Comparison of ENCODE assay signal across 9 cellular contexts in genomic region chr21:43361493-43362296, GRCh38.
DNase-seq lines count a peak whose midpoint lies in the region; ATAC-seq and TF ChIP-seq lines count a peak whose summit lies in the region.
"Had no signal": no experiment of that assay in that cellular context is flagged by ENCODE, and none has a peak within 500 bp of the region (broad histone marks: within the 10 kb centered on the region; RNA-seq: fewer than 3 reads in every experiment).

No MANE protein-coding gene starts in this region.

- peaks cover 27% of the 10 kb centered on the region for H3K79me2 ChIP-seq in KMS-11 (ENCODE audit: insufficient read depth, low read depth)

- H3K9ac ChIP-seq in KMS-11 (peak overlapping the region; percentile 86), skeletal muscle tissue (ENCODE audit: low read depth in 1 of 3, low read length in 3 of 3) (peak overlapping the region; percentile 61 to 88 (median 70))

- H2AFZ ChIP-seq in KMS-11 (ENCODE audit: low read depth), result peak overlapping the region; percentile 1; the same call in 1 of the 2 replicates

- no peaks in the 10 kb centered on the region for H3K36me3 Mint-ChIP-seq in activated T-cell treated with anti-CD3 and anti-CD28 coated beads, Interleukin-2, amount 50 U/mL, for 4 hours (ENCODE audit: insufficient read depth)

- peak; percentile 55 to 58 for ATAC-seq in activated T-cell treated with anti-CD3 and anti-CD28 coated beads, Interleukin-2, amount 50 U/mL, for 4 hours
- ATAC-seq in foreskin keratinocyte (peak; percentile 82), HG03469 (IDR thresholded peaks at IDR 0.05; ENCODE audit: unreplicated experiment) (no peak)

- no peaks in the 10 kb centered on the region for H3K27me3 Mint-ChIP-seq in activated T-cell treated with anti-CD3 and anti-CD28 coated beads, Interleukin-2, amount 50 U/mL, for 4 hours (ENCODE audit: low read depth)

- TF ChIP-seq CTCF in KMS-11 (conservative IDR thresholded peaks at IDR 0.05; ENCODE audit: low read depth, low read length), result peak; percentile 21; the same call in 1 of the 2 replicates
- no peak for TF ChIP-seq CTCF in foreskin keratinocyte (conservative IDR thresholded peaks at IDR 0.05)

- H3K4me1 Mint-ChIP-seq in activated T-cell treated with anti-CD3 and anti-CD28 coated beads, Interleukin-2, amount 50 U/mL, for 4 hours (ENCODE audit: low read depth), result peaks cover 22% of the 10 kb centered on the region

- no peaks in the 10 kb centered on the region for H4K20me1 ChIP-seq in KMS-11 (ENCODE audit: insufficient read depth)

- DNase-seq in GM19238 (ENCODE audit: insufficient read length, low spot score) (peak; percentile 56), foreskin keratinocyte (peak; percentile 85 to 92), G401 (ENCODE audit: low spot score) (no peak), NCI-H2227 (lab: John Stamatoyannopoulos, UW; ENCODE audit: unreplicated experiment) (no peak)
- DNase-seq in activated T-cell treated with anti-CD3 and anti-CD28 coated beads, Interleukin-2, amount 50 U/mL, for 4 hours, result peak; percentile 23

- peak overlapping the region; percentile 95 for H3K4me2 ChIP-seq in KMS-11

- H3K27me3 ChIP-seq in KMS-11 (ENCODE audit: insufficient read depth, low read depth), result no peaks in the 10 kb centered on the region
- no peaks in the 10 kb centered on the region for H3K27me3 ChIP-seq in foreskin keratinocyte
- H3K27me3 ChIP-seq in skeletal muscle tissue (ENCODE audit: control insufficient read depth in 3 of 3, insufficient read depth in 3 of 3, low read length in 3 of 3), result peaks cover 0 to 13% (median 13%) of the 10 kb centered on the region in 3 donors

- in situ Hi-C loops in G401 (cut with HindIII; ENCODE audit: low sequenced_read_pairs), result no loop called here

- H3K27ac ChIP-seq in KMS-11 (peak overlapping the region; percentile 97), foreskin keratinocyte (peak overlapping the region; percentile 91), skeletal muscle tissue (ENCODE audit: low read depth, low read length) (peak overlapping the region; percentile 87)
- H3K27ac ChIP-seq: VCaP had no signal

- H3K36me3 ChIP-seq in KMS-11 (ENCODE audit: insufficient read depth), result no peaks in the 10 kb centered on the region
- H3K36me3 ChIP-seq in skeletal muscle tissue (ENCODE audit: control insufficient read depth in 3 of 3, insufficient read depth in 3 of 3, low read length in 3 of 3), result no peaks in the 10 kb centered on the region

- no peaks in the 10 kb centered on the region for H3K9me3 ChIP-seq in skeletal muscle tissue (ENCODE audit: control insufficient read depth in 3 of 3, low read length in 3 of 3)

- H3K4me1 ChIP-seq in KMS-11 (ENCODE audit: low read depth, poor library complexity, severe bottlenecking), result peaks cover 66% of the 10 kb centered on the region
- peaks cover 11% of the 10 kb centered on the region for H3K4me1 ChIP-seq in foreskin keratinocyte
- peaks cover 26 to 36% (median 36%) of the 10 kb centered on the region in 3 donors for H3K4me1 ChIP-seq in skeletal muscle tissue (ENCODE audit: control insufficient read depth in 3 of 3, insufficient read depth in 3 of 3, low read length in 3 of 3)

- H3K4me3 Mint-ChIP-seq in activated T-cell treated with anti-CD3 and anti-CD28 coated beads, Interleukin-2, amount 50 U/mL, for 4 hours, result peak overlapping the region; percentile 73

- H3K4me3 ChIP-seq in KMS-11 (IDR thresholded peaks at IDR 0.05; ENCODE audit: insufficient read depth, low read depth, low read length) (no peak overlapping the region), skeletal muscle tissue (ENCODE audit: low read length in 3 of 3) (peak overlapping the region; percentile 41 to 69 (median 51))

- H3K9me3 Mint-ChIP-seq in activated T-cell treated with anti-CD3 and anti-CD28 coated beads, Interleukin-2, amount 50 U/mL, for 4 hours, result no peaks in the 10 kb centered on the region

Comparison
In these comparisons a context has a peak if more than half of its experiments do, and no peak if none do; other contexts are left out.
1. DNase-seq: peak in GM19238 (single experiment), activated T-cell treated with anti-CD3 and anti-CD28 coated beads, Interleukin-2, amount 50 U/mL, for 4 hours (single experiment) and foreskin keratinocyte (2 of 2); none in G401 (single experiment) and NCI-H2227 (single experiment).
2. Peak in every context shown above with its lines, with median percentiles within 50 percentile points of each other: H3K27ac ChIP-seq.